ENCODE assay signal across 20 cellular contexts in genomic region chr17:55268649-55269480, GRCh38. TPM values are rescaled to one million over a fixed set of nuclear protein-coding genes. Genes with fewer than 3 reads are reported as not detected.
DNase-seq lines count a peak whose midpoint lies in the region; ATAC-seq and TF ChIP-seq lines count a peak whose summit lies in the region.
"Had no signal": no experiment of that assay in that cellular context is flagged by ENCODE, and none has a peak within 500 bp of the region (broad histone marks: within the 10 kb centered on the region; RNA-seq: fewer than 3 reads in every experiment).

No MANE protein-coding gene starts in this region.

- no peak overlapping the region for H3K9ac ChIP-seq in parathyroid adenoma

- no peak overlapping the region for H2AFZ ChIP-seq in parathyroid adenoma

- no peak for ATAC-seq in upper lobe of left lung (ENCODE audit: low FRiP score in 2 of 2)
- ATAC-seq: activated T-cell treated with anti-CD3 and anti-CD28 coated beads, Interleukin-2, amount 50 U/mL, for 4 hours; esophagus mucosa; SK-N-SH treated with all-trans-retinoic acid at 6 μM for 48 hours had no signal

- TF ChIP-seq CTCF in parathyroid adenoma (IDR thresholded peaks at IDR 0.05) = no peak
- TF ChIP-seq CTCF in upper lobe of left lung (IDR thresholded peaks at IDR 0.05) = no peak

- H3K79me2 ChIP-seq in parathyroid adenoma = no peaks in the 10 kb centered on the region

- H3K9me3 ChIP-seq in esophagus (ENCODE audit: control insufficient read depth in 2 of 2, insufficient read depth in 1 of 2, low read depth in 1 of 2, low read length in 1 of 2) (no peaks in the 10 kb centered on the region), parathyroid adenoma (ENCODE audit: control insufficient read depth, low read length) (no peaks in the 10 kb centered on the region), upper lobe of left lung (no peaks in the 10 kb centered on the region)

- H3K4me2 ChIP-seq in parathyroid adenoma (ENCODE audit: low read length) = peak overlapping the region; percentile 3

- no peak for TF ChIP-seq EP300 in upper lobe of left lung (IDR thresholded peaks at IDR 0.05)

- H3K4me1 ChIP-seq in esophagus (ENCODE audit: control insufficient read depth in 2 of 2, insufficient read depth in 2 of 2, low read length in 1 of 2) (peaks cover 0 to 9% of the 10 kb centered on the region in 2 donors), parathyroid adenoma (peaks cover 6% of the 10 kb centered on the region), upper lobe of left lung (peaks cover 22 to 34% (median 29%) of the 10 kb centered on the region in 4 donors)

- H3K4me3 ChIP-seq in esophagus (ENCODE audit: low read depth in 1 of 2, low read length in 2 of 2) (peak overlapping the region in 1 of 2 donors; percentile 47), parathyroid adenoma (ENCODE audit: low read depth, low read length) (no peak overlapping the region), upper lobe of left lung (peak overlapping the region in 2 of 4 donors; percentile 56 to 59)
- H3K4me3 ChIP-seq: skin epidermis had no signal

- H3K36me3 ChIP-seq in esophagus (ENCODE audit: control insufficient read depth in 2 of 2, insufficient read depth in 2 of 2, low read length in 1 of 2) = peaks cover 0 to 3% of the 10 kb centered on the region in 2 donors
- no peaks in the 10 kb centered on the region for H3K36me3 ChIP-seq in parathyroid adenoma (ENCODE audit: control insufficient read depth, insufficient read depth, low read length)
- H3K36me3 ChIP-seq in upper lobe of left lung = no peaks in the 10 kb centered on the region

- H3K27ac ChIP-seq in angular gyrus (ENCODE audit: low read depth, low read length) = peak overlapping the region; percentile 72
- H3K27ac ChIP-seq in esophagus (ENCODE audit: low read depth in 2 of 2, low read length in 1 of 2) = peak overlapping the region; percentile 40 to 42
- H3K27ac ChIP-seq in parathyroid adenoma = no peak overlapping the region
- peak overlapping the region; percentile 0 to 51 (median 14) for H3K27ac ChIP-seq in upper lobe of left lung

- 42 to 60% methylated on average over 8 of the region's 8 CpGs for WGBS in esophagus, 2 donors
- 57 to 68% methylated on average over 8 of the region's 8 CpGs for WGBS in upper lobe of left lung, 2 donors

- no peaks in the 10 kb centered on the region for H3K27me3 ChIP-seq in esophagus (ENCODE audit: control insufficient read depth in 1 of 2, insufficient read depth in 2 of 2, low read length in 2 of 2)
- H3K27me3 ChIP-seq in parathyroid adenoma (ENCODE audit: control insufficient read depth, insufficient read depth, low read length) = no peaks in the 10 kb centered on the region
- peaks cover 0 to 18% (median 7%) of the 10 kb centered on the region in 4 donors for H3K27me3 ChIP-seq in upper lobe of left lung

- DNase-seq in upper lobe of left lung (no peak), NCI-H2107 (lab: John Stamatoyannopoulos, UW) (no peak)
- no peak for DNase-seq in activated CD4-positive, CD25-positive, alpha-beta regulatory T cell (lab: John Stamatoyannopoulos, UW)
- no peak for DNase-seq in activated naive CD4-positive, alpha-beta T cell treated with anti-CD3 and anti-CD28 coated beads, Interleukin-2, amount 50 U/mL, for 16 hours
- DNase-seq: activated CD4-positive, alpha-beta T cell treated with anti-CD3 and anti-CD28 coated beads for 48 hours; activated naive CD4-positive, alpha-beta T cell treated with Interleukin-2 at 50 U/mL for 16 hours; activated T-cell treated with anti-CD3 and anti-CD28 coated beads, Interleukin-2, amount 50 U/mL, for 4 hours; amygdala; IMR-90; kidney; NCI-H1105 treated with DMSO at 0.1 percent for 48 hours; NCI-H2029; NCI-H2227 treated with DMSO at 0.1 percent for 48 hours; NCI-H69 had no signal

- TF ChIP-seq POLR2A in upper lobe of left lung (IDR thresholded peaks at IDR 0.05) = no peak

RNA-seq across cellular contexts. Expression of gene HLF, which starts 4.1 kb away (rescaled TPM):
- 10 to 100 TPM in 1 of 2 donors, 1 to 10 TPM in 1; 6.4 to 12.7 TPM for polyA plus RNA-seq in esophagus
- total RNA-seq in upper lobe of left lung = 10 to 100 TPM; 19.9 to 45.1 (median 26.1) TPM
- polyA plus RNA-seq: IMR-90 had no signal
